20 cellular contexts compared by ENCODE assay signal in genomic region chr10:115949282-115949844, GRCh38.
DNase-seq lines count a peak whose midpoint lies in the region; ATAC-seq, FAIRE-seq and TF ChIP-seq lines count a peak whose summit lies in the region.
"Had no signal": no experiment of that assay in that cellular context is flagged by ENCODE, and none has a peak within 500 bp of the region (broad histone marks: within the 10 kb centered on the region; RNA-seq: fewer than 3 reads in every experiment).

No MANE protein-coding gene starts in this region.

- H3K4me1 ChIP-seq in GM23248 (ENCODE audit: insufficient read depth) (peaks cover 44% of the 10 kb centered on the region), H1 (replicated peaks in 1 of 4; ENCODE audit: control insufficient read depth in 3 of 4, insufficient read depth in 4 of 4, low read length in 3 of 4) (peaks cover 0 to 4% (median 1%) of the 10 kb centered on the region in 4 experiments; a peak in 1 of 7 replicates)

- H3K56ac ChIP-seq in H1 (replicated peaks; ENCODE audit: insufficient read length, low read depth, low read length): no peak overlapping the region

- H3K9ac ChIP-seq in GM23248 (no peak overlapping the region), H1 (replicated peaks in 1 of 4; ENCODE audit: extremely low read depth in 1 of 4, low read depth in 3 of 4, low read length in 3 of 4) (no peak overlapping the region)

- H3K79me2 ChIP-seq in GM23248 (ENCODE audit: insufficient read depth): no peaks in the 10 kb centered on the region
- H3K79me2 ChIP-seq in H1 (ENCODE audit: control insufficient read depth in 1 of 2, insufficient read depth in 2 of 2, low read length in 2 of 2): no peaks in the 10 kb centered on the region

- H4K20me1 ChIP-seq in GM23248 (ENCODE audit: insufficient read depth): no peaks in the 10 kb centered on the region
- no peaks in the 10 kb centered on the region for H4K20me1 ChIP-seq in H1 (replicated peaks in 1 of 2; ENCODE audit: control insufficient read depth in 1 of 2, insufficient read depth in 2 of 2, low read length in 2 of 2)

- H3K23me2 ChIP-seq in H1 (ENCODE audit: low read depth, low read length): no peaks in the 10 kb centered on the region

- no peak overlapping the region for H3K4me3 Mint-ChIP-seq in HFFc6
- no peak overlapping the region for H3K4me3 Mint-ChIP-seq in chondrocyte (ENCODE audit: unreplicated experiment)
- H3K4me3 Mint-ChIP-seq: CD4-positive, CD25-positive, alpha-beta regulatory T cell had no signal

- H2AFZ ChIP-seq in GM23248 (peak overlapping the region; percentile 43; the same call in 1 of the 2 replicates), H1 (ENCODE audit: low read length) (no peak overlapping the region)

- H3K9me3 Mint-ChIP-seq in HFFc6 (no peaks in the 10 kb centered on the region), chondrocyte (ENCODE audit: low read depth) (no peaks in the 10 kb centered on the region)

- TF ChIP-seq RAD21 in H1 (IDR thresholded peaks at IDR 0.05 in 1 of 2, conservative IDR thresholded peaks at IDR 0.05 in 1 of 2; ENCODE audit: low read depth in 2 of 2, low read length in 2 of 2): no peak

- CTCF ChIA-PET in H1 (lab: Charles Lee; ENCODE audit: partially characterized antibody): interaction anchor here (0.5 to 3.4 kb wide), 20 partner anchors 10 to 379 kb away, joined by 3 to 20 read pairs (median 4); no protein-coding TSS in a partner anchor

- H2BK20ac ChIP-seq in H1 (ENCODE audit: low read length): no peak overlapping the region

- intact Hi-C loops in sciatic nerve (cut with DNase I): no loop called here
- intact Hi-C loops in lower leg skin (cut with DNase I; ENCODE audit: low total_unique reads): no loop called here

- no peak overlapping the region for H3K4me2 ChIP-seq in GM23248 (ENCODE audit: unreplicated experiment)
- no peak overlapping the region for H3K4me2 ChIP-seq in H1 (ENCODE audit: insufficient read depth in 1 of 2, low read depth in 2 of 2, low read length in 2 of 2)

- H3K9me3 ChIP-seq in GM23248 (ENCODE audit: low read depth) (no peaks in the 10 kb centered on the region), H1 (ENCODE audit: insufficient read depth in 2 of 2, low read depth in 1 of 2, low read length in 1 of 2) (no peaks in the 10 kb centered on the region)
- H3K9me3 ChIP-seq: SJCRH30 had no signal

- in situ Hi-C loops in GM23248 (cut with MboI): no loop called here

- H3K27ac Mint-ChIP-seq in HFFc6: peak overlapping the region; percentile 20; the same call in 1 of the 2 replicates
- no peak overlapping the region for H3K27ac Mint-ChIP-seq in chondrocyte (ENCODE audit: unreplicated experiment)
- H3K27ac Mint-ChIP-seq: CD4-positive, CD25-positive, alpha-beta regulatory T cell had no signal

- no peak overlapping the region for H2BK15ac ChIP-seq in H1 (ENCODE audit: low read length)

- no peaks in the 10 kb centered on the region for H3K36me3 ChIP-seq in GM23248 (ENCODE audit: low read depth)
- H3K36me3 ChIP-seq in H1 (ENCODE audit: control insufficient read depth in 2 of 4, insufficient read depth in 4 of 4, low read length in 3 of 4): no peaks in the 10 kb centered on the region
- H3K36me3 ChIP-seq: SJCRH30 had no signal

- H3K4me1 Mint-ChIP-seq in HFFc6 (ENCODE audit: low read depth) (peaks cover 87% of the 10 kb centered on the region), chondrocyte (ENCODE audit: low read depth) (peaks cover 71% of the 10 kb centered on the region)
- H3K4me1 Mint-ChIP-seq: CD4-positive, CD25-positive, alpha-beta regulatory T cell had no signal

- H2BK5ac ChIP-seq in H1 (ENCODE audit: low read depth, low read length): no peak overlapping the region

- H3K4me3 ChIP-seq in GM23248 (no peak overlapping the region), H1 (ENCODE audit: extremely low read depth in 1 of 4, insufficient read depth in 2 of 4, low read depth in 3 of 4, low read length in 4 of 4) (no peak overlapping the region), lower leg skin (ENCODE audit: low read depth, poor library complexity, severe bottlenecking) (no peak overlapping the region)
- H3K4me3 ChIP-seq: SJCRH30 had no signal

- no peaks in the 10 kb centered on the region for H3K27me3 Mint-ChIP-seq in HFFc6 (ENCODE audit: insufficient read depth)
- no peaks in the 10 kb centered on the region for H3K27me3 Mint-ChIP-seq in chondrocyte (ENCODE audit: low read depth)
- H3K27me3 Mint-ChIP-seq: CD4-positive, CD25-positive, alpha-beta regulatory T cell had no signal

- no peak overlapping the region for H3K23ac ChIP-seq in H1 (ENCODE audit: insufficient read length)

- no peak for FAIRE-seq in H1 (lab: Jason Lieb, UNC)
- FAIRE-seq: GM12891 had no signal

- H2BK12ac ChIP-seq in H1 (ENCODE audit: low read depth, low read length): peak overlapping the region; percentile 46; the same call in 1 of the 2 replicates

- H3K27ac ChIP-seq in GM23248: no peak overlapping the region
- no peak overlapping the region for H3K27ac ChIP-seq in H1 (ENCODE audit: low read depth, low read length)
- H3K27ac ChIP-seq: HL-60, SJCRH30 had no signal

- TF ChIP-seq CTCF in HFFc6 (IDR thresholded peaks at IDR 0.05) (no peak), H1 (IDR thresholded peaks at IDR 0.05; ENCODE audit: control extremely low read depth in 1 of 3, insufficient read depth in 1 of 3, low read depth in 1 of 3, low read length in 3 of 3) (no peak), chondrocyte (IDR thresholded peaks at IDR 0.05) (no peak), lower leg skin (IDR thresholded peaks at IDR 0.05) (no peak)

- ATAC-seq in sciatic nerve (peak; percentile 43), HG03159 (IDR thresholded peaks at IDR 0.05; ENCODE audit: unreplicated experiment) (no peak)

- no peak overlapping the region for H2BK120ac ChIP-seq in H1 (replicated peaks; ENCODE audit: low read depth, low read length)

- peaks cover 32% of the 10 kb centered on the region; the same call in 1 of the 2 replicates for H3F3A ChIP-seq in GM23248 (ENCODE audit: insufficient read depth)

- H3K27me3 ChIP-seq in GM23248 (replicated peaks; ENCODE audit: insufficient read depth) (no peaks in the 10 kb centered on the region), H1 (replicated peaks in 1 of 4; ENCODE audit: control insufficient read depth in 3 of 4, extremely low read depth in 1 of 4, insufficient read depth in 3 of 4, low read length in 3 of 4) (no peaks in the 10 kb centered on the region)
- H3K27me3 ChIP-seq: SJCRH30 had no signal

- no peak overlapping the region for H4K5ac ChIP-seq in H1 (ENCODE audit: insufficient read length, low read depth, low read length)

- H3K9me2 ChIP-seq in GM23248 (ENCODE audit: insufficient read depth): no peaks in the 10 kb centered on the region

- 0 out of 2 replicates have a peak overlapping the region, but pooled peaks have one; percentile 31 for H4K8ac ChIP-seq in H1 (ENCODE audit: extremely low read depth, insufficient read depth, low read length)

- 0 out of 2 replicates have a peak overlapping the region, but pooled peaks have one; percentile 16 for H3K18ac ChIP-seq in H1 (ENCODE audit: extremely low read depth, low read length)

- POLR2A ChIA-PET in H1 (lab: Charles Lee; ENCODE audit: partially characterized antibody): no interaction called here

- TF ChIP-seq EP300 in H1 (IDR thresholded peaks at IDR 0.05; ENCODE audit: borderline replicate concordance in 1 of 2, low read depth in 2 of 2, low read length in 2 of 2): no peak

- DNase-seq in GM23248 (no peak), HFFc6 (no peak), H1 (ENCODE audit: low read depth in 1 of 2, low spot score in 2 of 2) (no peak), sciatic nerve (ENCODE audit: low spot score) (no peak), chondrocyte (ENCODE audit: low spot score) (no peak), lower leg skin (ENCODE audit: low spot score in 2 of 2) (no peak)
- DNase-seq: CD4-positive, CD25-positive, alpha-beta regulatory T cell; COR-L47; DND-41; KG1; NCI-H1092 treated with DMSO at 0.1 percent for 48 hours; NCI-H1436 treated with DMSO at 0.1 percent for 48 hours; NCI-H2029; NCI-H345; NCI-H524; NCI-H774; SJCRH30 had no signal

- H2AK5ac ChIP-seq in H1 (ENCODE audit: low read depth, low read length): no peak overlapping the region

- WGBS in GM23248 (ENCODE audit: low coverage in 1 of 2, low lambda C conversion rate in 2 of 2, missing lambda C conversion rate in 2 of 2), 2 experiments: 80 to 86% methylated on average over 9 of the region's 9 CpGs
- whole genome bisulfite sequencing in H1 (ENCODE audit: extremely low coverage in 1 of 2, insufficient coverage in 1 of 2, insufficient read length in 1 of 2, insufficient replicate concordance in 2 of 2, low coverage in 1 of 2, low lambda C conversion rate in 2 of 2, missing lambda C conversion rate in 1 of 2), 2 experiments: 89% methylated on average over 9 of the region's 9 CpGs; no CpG with 5 or more reads in 1 of the 2 experiments
- WGBS in lower leg skin, 2 donors: 94 to 96% methylated on average over 9 of the region's 9 CpGs

- H3K36me3 Mint-ChIP-seq in HFFc6 (ENCODE audit: low read depth) (no peaks in the 10 kb centered on the region), chondrocyte (ENCODE audit: low read depth) (no peaks in the 10 kb centered on the region)
- H3K36me3 Mint-ChIP-seq: CD4-positive, CD25-positive, alpha-beta regulatory T cell had no signal

- TF ChIP-seq POLR2A in H1 (IDR thresholded peaks at IDR 0.05; ENCODE audit: control extremely low read depth in 1 of 2, low read depth in 2 of 2, low read length in 2 of 2): no peak
- no peak for TF ChIP-seq POLR2A in lower leg skin (IDR thresholded peaks at IDR 0.05)

- H3K14ac ChIP-seq in H1 (ENCODE audit: insufficient read length): no peak overlapping the region

- no peak overlapping the region for H3K4ac ChIP-seq in H1 (replicated peaks; ENCODE audit: insufficient read length, low read depth, low read length)

- peak overlapping the region; percentile 29 for H4K91ac ChIP-seq in H1 (replicated peaks; ENCODE audit: insufficient read length, low read length)

- no peaks in the 10 kb centered on the region for H3K79me1 ChIP-seq in H1 (ENCODE audit: low read depth, low read length)

TF ChIP-seq in H1, 55 proteins besides CTCF, POLR2A, EP300 and RAD21:
- TF ChIP-seq TCF12 (IDR thresholded peaks at IDR 0.05; ENCODE audit: low read depth, low read length) (no peak), HDAC6 (IDR thresholded peaks at IDR 0.05; ENCODE audit: low read depth, low read length) (no peak), SRF (IDR thresholded peaks at IDR 0.05; ENCODE audit: low read depth, low read length) (no peak)
TF ChIP-seq in H1: peak in this region for 0.
